Comparison of ENCODE assay signal across 8 cellular contexts in the genomic region with DNA sequence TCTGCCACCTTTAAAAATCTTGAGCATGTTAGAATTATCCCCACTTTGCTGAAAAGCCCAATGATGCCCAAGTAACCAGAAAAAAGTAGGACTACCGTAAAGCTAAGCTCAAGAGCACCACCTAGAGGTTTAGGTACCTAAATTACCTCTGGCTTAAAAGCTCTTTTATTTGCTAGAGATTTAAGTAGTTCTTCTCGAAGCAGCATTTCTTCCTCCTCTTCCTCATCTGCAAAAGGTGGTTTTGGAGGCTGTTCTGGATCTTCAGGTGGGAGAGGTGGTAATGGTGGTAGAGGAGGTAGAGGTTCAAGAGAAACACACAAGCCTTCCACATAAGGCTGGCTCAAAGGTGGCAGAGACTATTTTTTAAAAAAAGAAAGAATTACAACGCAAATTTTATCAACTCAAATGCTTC. TPM values are rescaled to one million over a fixed set of nuclear protein-coding genes. Genes with fewer than 3 reads are reported as not detected.
A peak's percentile ranks its signal among the peaks of the same experiment; 100 is the strongest.
DNase-seq lines count a peak whose midpoint lies in the region; FAIRE-seq and TF ChIP-seq lines count a peak whose summit lies in the region.

No MANE protein-coding gene starts in this region.

- no peak overlapping the region for H3K4me3 ChIP-seq in HL-60 (replicated peaks; ENCODE audit: insufficient read depth, low read length)
- H3K4me3 ChIP-seq in iPS DF 6.9 (ENCODE audit: low read length) = no peak overlapping the region
- H3K4me3 ChIP-seq in stomach = no peak overlapping the region

- no peak for TF ChIP-seq POLR2A in GM12891 (IDR thresholded peaks at IDR 0.05; ENCODE audit: low read depth, low read length)
- no peak for TF ChIP-seq POLR2A in stomach (IDR thresholded peaks at IDR 0.05)

- H3K27me3 ChIP-seq in HL-60 (ENCODE audit: insufficient read depth, poor library complexity, severe bottlenecking) (no peaks in the 10 kb centered on the region), iPS DF 6.9 (ENCODE audit: control insufficient read depth, insufficient read depth, low read length) (no peaks in the 10 kb centered on the region), stomach (no peaks in the 10 kb centered on the region)

- TF ChIP-seq CTCF in HL-60 (IDR thresholded peaks at IDR 0.05; ENCODE audit: insufficient read depth, low read length) (peak; percentile 69), stomach (IDR thresholded peaks at IDR 0.05) (peak in 5 of 7 experiments; percentile 24 to 70 (median 43))

- TF ChIP-seq EP300 in stomach (IDR thresholded peaks at IDR 0.05) = no peak

- H3K4me1 ChIP-seq in iPS DF 6.9 (ENCODE audit: control insufficient read depth, insufficient read depth, low read length) = no peaks in the 10 kb centered on the region
- peaks cover 0 to 4% (median 0%) of the 10 kb centered on the region in 4 donors for H3K4me1 ChIP-seq in stomach

- FAIRE-seq in GM12891 (lab: Jason Lieb, UNC) = no peak

- H3K36me3 ChIP-seq in iPS DF 6.9 (ENCODE audit: control insufficient read depth, insufficient read depth, low read length) = peaks cover 3% of the 10 kb centered on the region
- H3K36me3 ChIP-seq in stomach = peaks cover 49 to 100% (median 94%) of the 10 kb centered on the region in 4 donors

- whole genome bisulfite sequencing in iPS DF 6.9 (ENCODE audit: insufficient coverage, insufficient read length) = no CpG with 5 or more reads among the region's 3 CpGs
- 24 to 34% (median 31%) methylated on average over 3 of the region's 3 CpGs for WGBS in stomach, 5 donors

- H3K9me3 ChIP-seq in iPS DF 6.9 (ENCODE audit: control insufficient read depth, insufficient read depth, low read length) (no peaks in the 10 kb centered on the region), stomach (no peaks in the 10 kb centered on the region)

- intact Hi-C loops in stomach (cut with DNase I; ENCODE audit: low total_unique reads) = no loop called here

- H3K27ac ChIP-seq in HL-60 (replicated peaks) (no peak overlapping the region), iPS DF 6.9 (ENCODE audit: low read length) (no peak overlapping the region), stomach (no peak overlapping the region)

- DNase-seq in AML-193 (lab: John Stamatoyannopoulos, UW) (peak; percentile 45 to 74), GM12891 (ENCODE audit: insufficient read length, low spot score) (peak; percentile 7), HL-60 (ENCODE audit: low read depth in 1 of 2, low spot score in 1 of 2) (peak; percentile 30 to 33), NCI-H748 treated with DMSO at 0.1 percent for 48 hours (lab: John Stamatoyannopoulos, UW) (peak; percentile 70), amniotic stem cell (lab: John Stamatoyannopoulos, UW) (peak; percentile 54), iPS DF 6.9 (ENCODE audit: low read depth, low spot score) (peak; percentile 41), stomach (no peak), UCSD-AML1 (lab: John Stamatoyannopoulos, UW; ENCODE audit: unreplicated experiment) (no peak)

TF ChIP-seq in GM12891, 5 proteins besides CTCF, POLR2A, EP300 and RAD21:
- TF ChIP-seq POU2F2 (IDR thresholded peaks at IDR 0.05; ENCODE audit: low read depth, low read length) = no peak
- TF ChIP-seq POLR2AphosphoS5 (IDR thresholded peaks at IDR 0.05; ENCODE audit: low read depth, low read length) = no peak
- no peak for TF ChIP-seq PAX5 (IDR thresholded peaks at IDR 0.05; ENCODE audit: insufficient read depth, low read length, severe bottlenecking)
- TF ChIP-seq SPI1 (IDR thresholded peaks at IDR 0.05; ENCODE audit: low read depth, low read length) = no peak
- TF ChIP-seq TAF1 (IDR thresholded peaks at IDR 0.05; ENCODE audit: low read depth, low read length) = no peak

RNA-seq across cellular contexts. Expression of a gene that starts 26.9 kb away (rescaled TPM):
- 19.0 TPM for polyA plus RNA-seq in GM12891 (2012; ENCODE audit: low read depth, missing spikeins)
- 100 to 1,000 TPM; 110 to 574 (median 155) TPM for total RNA-seq in stomach
- 10 to 100 TPM in 1 of 3 donors, 1 to 10 TPM in 2; 4.9 to 24.3 (median 6.2) TPM for polyA plus RNA-seq in stomach

RNA-seq across cellular contexts. Expression of a gene that starts 27.4 kb away (rescaled TPM):
- polyA plus RNA-seq in GM12891 (2012; ENCODE audit: low read depth, missing spikeins) = 3.5 TPM
- total RNA-seq in stomach = 1 to 10 TPM in 3 of 5 donors, under 1 TPM in 1, not detected in 1; 0.87 to 4.3 (median 3.0) TPM
- 1 to 10 TPM in 2 of 3 donors, under 1 TPM in 1; 0.87 to 3.8 (median 1.8) TPM for polyA plus RNA-seq in stomach

RNA-seq across cellular contexts. Expression of a gene that starts 49.2 kb away (rescaled TPM):
- polyA plus RNA-seq in GM12891 (2012; ENCODE audit: low read depth, missing spikeins) = 18.1 TPM
- total RNA-seq in stomach = 10 to 100 TPM in 3 of 5 donors, 1 to 10 TPM in 2; 7.6 to 80.5 (median 11.6) TPM
- polyA plus RNA-seq in stomach = 10 to 100 TPM in 2 of 3 donors, 1 to 10 TPM in 1; 8.5 to 11.8 (median 10.7) TPM

Comparison
In these comparisons a context has a peak if more than half of its experiments do, and no peak if none do; other contexts are left out.
1. DNase-seq: peak in AML-193 (2 of 2), GM12891 (single experiment), HL-60 (2 of 2), NCI-H748 treated with DMSO at 0.1 percent for 48 hours (single experiment), amniotic stem cell (single experiment) and iPS DF 6.9 (single experiment); none in stomach (single experiment) and UCSD-AML1 (single experiment).